14 cellular contexts compared by ENCODE assay signal in the genomic region with DNA sequence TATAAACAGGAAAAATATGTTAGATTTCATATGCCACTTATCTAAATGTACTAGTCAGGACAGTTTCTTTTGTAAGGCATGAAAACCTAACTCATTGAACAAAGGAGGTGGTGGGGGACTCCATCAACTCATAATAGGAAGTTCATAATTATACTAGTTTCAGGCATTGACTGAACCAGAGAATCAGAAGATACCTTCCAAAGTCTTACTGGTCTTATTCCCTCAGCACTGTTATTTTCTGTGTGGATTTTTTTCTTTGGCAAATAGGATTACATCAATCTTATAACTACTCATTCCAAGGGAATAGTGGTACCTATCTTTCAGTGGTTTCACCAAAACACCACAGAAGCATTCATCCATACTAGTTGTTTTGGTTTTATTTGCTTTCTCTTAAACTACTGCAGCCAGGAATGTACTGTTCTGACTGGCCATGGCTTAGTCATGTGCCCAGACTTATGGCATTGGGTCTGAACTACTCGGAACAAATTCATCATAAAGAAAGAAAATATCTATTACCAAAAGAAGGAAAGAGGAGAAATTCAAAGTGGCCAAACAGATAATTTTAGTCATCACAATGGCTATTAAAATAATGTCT.
DNase-seq lines count a peak whose midpoint lies in the region; ATAC-seq lines count a peak whose summit lies in the region.
"Had no signal": no experiment of that assay in that cellular context is flagged by ENCODE, and none has a peak within 500 bp of the region (broad histone marks: within the 10 kb centered on the region; RNA-seq: fewer than 3 reads in every experiment).

No MANE protein-coding gene starts in this region.

- peak; percentile 64 for ATAC-seq in GM21723 (IDR thresholded peaks at IDR 0.05; ENCODE audit: unreplicated experiment)
- ATAC-seq in HG03108 (IDR thresholded peaks at IDR 0.05; ENCODE audit: unreplicated experiment) = peak; percentile 48
- ATAC-seq in stimulated activated naive CD8-positive, alpha-beta T cell treated with anti-CD3 and anti-CD28 coated beads, Interleukin-15, amount 100 ng/mL, for 72 hours = peak; percentile 72

- no peaks in the 10 kb centered on the region for H3K9me3 Mint-ChIP-seq in stimulated activated naive CD8-positive, alpha-beta T cell treated with anti-CD3 and anti-CD28 coated beads, Interleukin-15, amount 100 ng/mL, for 72 hours

- H3K27ac Mint-ChIP-seq in stimulated activated naive CD8-positive, alpha-beta T cell treated with anti-CD3 and anti-CD28 coated beads, Interleukin-15, amount 100 ng/mL, for 72 hours = no peak overlapping the region

- peaks cover 6% of the 10 kb centered on the region for H3K4me1 Mint-ChIP-seq in stimulated activated naive CD8-positive, alpha-beta T cell treated with anti-CD3 and anti-CD28 coated beads, Interleukin-15, amount 100 ng/mL, for 72 hours

- no peak overlapping the region for H3K4me3 Mint-ChIP-seq in stimulated activated naive CD8-positive, alpha-beta T cell treated with anti-CD3 and anti-CD28 coated beads, Interleukin-15, amount 100 ng/mL, for 72 hours

- peak; percentile 6 for DNase-seq in stimulated activated CD4-positive, alpha-beta T cell treated with anti-CD3 and anti-CD28 coated beads, Interleukin-4, amount 100 ng/mL, for 24 hours
- DNase-seq in stimulated activated CD4-positive, alpha-beta T cell treated with anti-CD3 and anti-CD28 coated beads, Interleukin-12 subunit alpha, Interleukin-12 subunit beta, amount 100 ng/mL, for 4 hours = no peak
- DNase-seq in stimulated activated naive CD8-positive, alpha-beta T cell treated with anti-CD3 and anti-CD28 coated beads, Interleukin-15, amount 100 ng/mL, for 72 hours = peak in 1 of 2 donors; percentile 12
- DNase-seq in SIG-M5 (lab: John Stamatoyannopoulos, UW) (no peak), iPS-NIHi7 (ENCODE audit: extremely low spot score) (no peak), NCI-H345 treated with DMSO at 0.1 percent for 48 hours (lab: John Stamatoyannopoulos, UW; ENCODE audit: unreplicated experiment) (no peak)
- DNase-seq: activated gamma-delta T cell, DMS79, mammary epithelial cell, NCI-H1092, NCI-H524 treated with DMSO at 0.1 percent for 48 hours, spleen had no signal

- no peaks in the 10 kb centered on the region for H3K27me3 Mint-ChIP-seq in stimulated activated naive CD8-positive, alpha-beta T cell treated with anti-CD3 and anti-CD28 coated beads, Interleukin-15, amount 100 ng/mL, for 72 hours
